ENCODE assay signal across 7 cellular contexts in genomic region chr14:64507376-64508156, GRCh38. TPM values are rescaled to one million over a fixed set of nuclear protein-coding genes. Genes with fewer than 3 reads are reported as not detected.
DNase-seq lines count a peak whose midpoint lies in the region; ATAC-seq, FAIRE-seq and TF ChIP-seq lines count a peak whose summit lies in the region.

No MANE protein-coding gene starts in this region.

- no peak overlapping the region for H3K56ac ChIP-seq in H9 (ENCODE audit: insufficient read length, low read depth, low read length)

- H3K27me3 Mint-ChIP-seq in endodermal cell (ENCODE audit: insufficient read depth): no peaks in the 10 kb centered on the region
- no peaks in the 10 kb centered on the region for H3K27me3 Mint-ChIP-seq in H9 (ENCODE audit: low read depth)

- H3K23me2 ChIP-seq in H9 (ENCODE audit: insufficient read length, low read depth, low read length, poor library complexity, severe bottlenecking): peaks cover 14% of the 10 kb centered on the region

- no peak overlapping the region for H3T11ph ChIP-seq in H9 (ENCODE audit: low read length)

- no peak overlapping the region for H3K18ac ChIP-seq in H9 (ENCODE audit: insufficient read length, low read depth, low read length)

- H3K9me3 Mint-ChIP-seq in endodermal cell (no peaks in the 10 kb centered on the region), H9 (no peaks in the 10 kb centered on the region)

- H3K27me3 ChIP-seq in endodermal cell (ENCODE audit: control insufficient read depth, insufficient read depth, low read length, poor library complexity, severe bottlenecking) (no peaks in the 10 kb centered on the region), H9 (ENCODE audit: insufficient read depth, low read length) (no peaks in the 10 kb centered on the region)

- CTCF ChIA-PET in RWPE1 (lab: Yijun Ruan, JAX): interaction anchor here (0.8 kb wide), 1 partner anchor 78 kb away, joined by 3 read pairs; no protein-coding TSS in a partner anchor

- H2BK5ac ChIP-seq in H9 (ENCODE audit: insufficient read length, low read length): no peak overlapping the region

- no peak overlapping the region for H2BK120ac ChIP-seq in H9 (ENCODE audit: low read depth, low read length, poor library complexity, severe bottlenecking)

- 67 to 83% methylated on average over 1 to 4 of the region's 4 CpGs for WGBS in endodermal cell (ENCODE audit: insufficient coverage in 1 of 2, insufficient read length in 1 of 2), 2 experiments
- no CpG with 5 or more reads among the region's 4 CpGs for WGBS in H9 (ENCODE audit: extremely low coverage, insufficient read length, low lambda C conversion rate)

- H3K23ac ChIP-seq in H9 (ENCODE audit: insufficient read length, low read depth, low read length): no peak overlapping the region

- peaks cover 3% of the 10 kb centered on the region for H3K36me3 ChIP-seq in endodermal cell (ENCODE audit: control insufficient read depth, insufficient read depth, low read length)

- H3K4me2 ChIP-seq in H9 (ENCODE audit: insufficient read depth, insufficient read length, low read length): no peak overlapping the region

- H3K36me3 Mint-ChIP-seq in endodermal cell (ENCODE audit: low read depth): no peaks in the 10 kb centered on the region
- H3K36me3 Mint-ChIP-seq in H9 (ENCODE audit: insufficient read depth in 1 of 3, low read depth in 3 of 3): peaks cover 0 to 7% (median 3%) of the 10 kb centered on the region in 3 experiments; a peak in 3 of 7 replicates

- POLR2A ChIA-PET in RWPE1 (lab: Yijun Ruan, JAX; ENCODE audit: low non-redundant PET): no interaction called here

- no peaks in the 10 kb centered on the region for H3K9me3 ChIP-seq in endodermal cell (ENCODE audit: control insufficient read depth, low read length)
- H3K9me3 ChIP-seq in H9 (ENCODE audit: control insufficient read depth, low read depth, low read length): no peaks in the 10 kb centered on the region

- TF ChIP-seq POLR2A in GM12891 (IDR thresholded peaks at IDR 0.05; ENCODE audit: low read depth, low read length): no peak

- H3K4me3 ChIP-seq in endodermal cell (ENCODE audit: low read length): peak overlapping the region; percentile 93

- H3K79me2 ChIP-seq in H9 (ENCODE audit: insufficient read depth, low read length): peaks cover 34% of the 10 kb centered on the region; the same call in 1 of the 2 replicates

- DNase-seq in GM12891 (ENCODE audit: insufficient read length, low spot score): no peak
- DNase-seq in RWPE1 (ENCODE audit: low spot score): peak; percentile 74
- DNase-seq in endodermal cell: no peak
- peak in 2 of 3 donors; percentile 20 for DNase-seq in stimulated activated CD4-positive, alpha-beta T cell treated with anti-CD3 and anti-CD28 coated beads, Interleukin-12 subunit alpha, Interleukin-12 subunit beta, amount 100 ng/mL, for 48 hours (ENCODE audit: low read depth in 2 of 3, low spot score in 1 of 3)
- no peak for DNase-seq in H9

- H4K8ac ChIP-seq in H9 (replicated peaks; ENCODE audit: insufficient read length, low read depth, low read length): no peak overlapping the region

- H3K27ac Mint-ChIP-seq in endodermal cell: peak overlapping the region; percentile 32
- no peak overlapping the region for H3K27ac Mint-ChIP-seq in H9

- H3K79me1 ChIP-seq in H9 (ENCODE audit: insufficient read depth, low read depth, low read length, poor library complexity, severe bottlenecking): no peaks in the 10 kb centered on the region

- H3K4me3 Mint-ChIP-seq in endodermal cell (peak overlapping the region; percentile 80), H9 (0 out of 5 replicates have a peak overlapping the region, but pooled peaks of 1 of the 2 experiments have one; percentile 16)

- H3K9ac ChIP-seq in endodermal cell (ENCODE audit: extremely low read depth, low read length, poor library complexity, severe bottlenecking) (peak overlapping the region; percentile 19), H9 (ENCODE audit: extremely low read depth, insufficient read length, low read length) (no peak overlapping the region)

- H2AFZ ChIP-seq in H9 (ENCODE audit: low read length): no peak overlapping the region

- H2BK20ac ChIP-seq in H9 (ENCODE audit: low read depth, low read length, poor library complexity, severe bottlenecking): no peak overlapping the region

- peak; percentile 13 for FAIRE-seq in GM12891 (lab: Jason Lieb, UNC)

- H4K5ac ChIP-seq in H9 (ENCODE audit: insufficient read length, low read depth, low read length): no peak overlapping the region

- no peak overlapping the region for H4K91ac ChIP-seq in H9 (ENCODE audit: insufficient read length, low read depth, low read length)

- H3K27ac ChIP-seq in RWPE1 (no peak overlapping the region), endodermal cell (ENCODE audit: low read depth, low read length) (no peak overlapping the region), H9 (ENCODE audit: insufficient read length, low read depth, low read length) (no peak overlapping the region)

- TF ChIP-seq CTCF in RWPE1 (conservative IDR thresholded peaks at IDR 0.05; ENCODE audit: low read depth): no peak
- no peak for TF ChIP-seq CTCF in endodermal cell (conservative IDR thresholded peaks at IDR 0.05)
- no peak for TF ChIP-seq CTCF in H9 (conservative IDR thresholded peaks at IDR 0.05)

- ATAC-seq in GM19455 (IDR thresholded peaks at IDR 0.05; ENCODE audit: unreplicated experiment) (no peak), GM21515 (IDR thresholded peaks at IDR 0.05; ENCODE audit: unreplicated experiment) (no peak)

- H2BK12ac ChIP-seq in H9 (ENCODE audit: insufficient read length, low read depth, low read length): no peak overlapping the region

- H2AK5ac ChIP-seq in H9 (ENCODE audit: insufficient read length, low read length): no peak overlapping the region

- H4K20me1 ChIP-seq in H9 (ENCODE audit: control insufficient read depth, insufficient read depth, insufficient read length): no peaks in the 10 kb centered on the region

- no peak overlapping the region for H3K14ac ChIP-seq in H9 (ENCODE audit: insufficient read depth, low read length)

- H3K4ac ChIP-seq in H9 (ENCODE audit: low read depth, low read length): no peak overlapping the region

- no peak overlapping the region for H2BK15ac ChIP-seq in H9 (ENCODE audit: low read depth, low read length)

- H3K4me1 Mint-ChIP-seq in endodermal cell (peaks cover 57% of the 10 kb centered on the region), H9 (peaks cover 53 to 55% of the 10 kb centered on the region in 2 experiments)

- H3K4me1 ChIP-seq in endodermal cell (ENCODE audit: control insufficient read depth, insufficient read depth, low read length): peaks cover 9% of the 10 kb centered on the region
- no peaks in the 10 kb centered on the region; the same call in 1 of the 2 replicates for H3K4me1 ChIP-seq in H9 (ENCODE audit: insufficient read depth, low read length)

TF ChIP-seq in GM12891, 5 proteins besides CTCF, POLR2A, EP300 and RAD21:
- TF ChIP-seq SPI1 (IDR thresholded peaks at IDR 0.05; ENCODE audit: low read depth, low read length) (no peak), TAF1 (IDR thresholded peaks at IDR 0.05; ENCODE audit: low read depth, low read length) (no peak), POLR2AphosphoS5 (IDR thresholded peaks at IDR 0.05; ENCODE audit: low read depth, low read length) (no peak), POU2F2 (IDR thresholded peaks at IDR 0.05; ENCODE audit: low read depth, low read length) (no peak), PAX5 (IDR thresholded peaks at IDR 0.05; ENCODE audit: insufficient read depth, low read length, severe bottlenecking) (no peak)

RNA-seq across cellular contexts. Expression of gene ZBTB1, which starts 3.0 kb away (rescaled TPM):
- 33.1 TPM for polyA plus RNA-seq in GM12891 (2012; ENCODE audit: low read depth, missing spikeins)
- total RNA-seq in endodermal cell (10 to 100 TPM; 31.0 to 32.4 TPM), H9 (2021) (34.5 and 37.8 TPM in 2 replicates)
- polyA plus RNA-seq in endodermal cell (2013, experiment 1 of 2): 24.3 TPM
- polyA plus RNA-seq in endodermal cell (2013, experiment 2 of 2): 23.0 TPM

RNA-seq across cellular contexts. Expression of gene ZBTB25, which starts 3.9 kb away (rescaled TPM):
- 7.4 TPM for polyA plus RNA-seq in GM12891 (2012; ENCODE audit: low read depth, missing spikeins)
- total RNA-seq in endodermal cell: 10 to 100 TPM; 14.0 to 17.0 TPM
- 9.0 TPM for polyA plus RNA-seq in endodermal cell (2013, experiment 1 of 2)
- polyA plus RNA-seq in endodermal cell (2013, experiment 2 of 2): 8.7 TPM
- 8.2 TPM in 2 replicates for total RNA-seq in H9 (2021)

RNA-seq across cellular contexts. Expression of gene HSPA2, which starts 33.0 kb away (rescaled TPM):
- polyA plus RNA-seq in GM12891 (2012; ENCODE audit: low read depth, missing spikeins): 0.27 TPM
- total RNA-seq in endodermal cell (10 to 100 TPM in 1 of 2 donors, 1 to 10 TPM in 1; 7.9 to 12.9 TPM), H9 (2021) (25.4 and 25.8 TPM in 2 replicates)
- 13.9 TPM for polyA plus RNA-seq in endodermal cell (2013, experiment 1 of 2)
- 12.8 TPM for polyA plus RNA-seq in endodermal cell (2013, experiment 2 of 2)

RNA-seq across cellular contexts. Expression of gene PPP1R36, which starts 42.2 kb away (rescaled TPM):
- polyA plus RNA-seq in GM12891 (2012; ENCODE audit: low read depth, missing spikeins): 0.12 TPM
- total RNA-seq in endodermal cell (1 to 10 TPM in 1 of 2 donors, under 1 TPM in 1; 0.24 to 1.2 TPM), H9 (2021) (0.50 and 0.66 TPM in 2 replicates)
- 0.14 TPM for polyA plus RNA-seq in endodermal cell (2013, experiment 1 of 2)
- 0.58 TPM for polyA plus RNA-seq in endodermal cell (2013, experiment 2 of 2)

RNA-seq across cellular contexts. Expression of gene AKAP5, which starts 42.3 kb away (rescaled TPM):
- polyA plus RNA-seq in GM12891 (2012; ENCODE audit: low read depth, missing spikeins): 2.3 TPM
- total RNA-seq in endodermal cell (1 to 10 TPM; 1.3 to 2.0 TPM), H9 (2021) (2.3 and 2.5 TPM in 2 replicates)
- 0.78 TPM for polyA plus RNA-seq in endodermal cell (2013, experiment 1 of 2)
- 0.95 TPM for polyA plus RNA-seq in endodermal cell (2013, experiment 2 of 2)

Comparison
In these comparisons a context has a peak if more than half of its experiments do, and no peak if none do; other contexts are left out.
1. DNase-seq: peak in RWPE1 (single experiment) and stimulated activated CD4-positive, alpha-beta T cell treated with anti-CD3 and anti-CD28 coated beads, Interleukin-12 subunit alpha, Interleukin-12 subunit beta, amount 100 ng/mL, for 48 hours (2 of 3); none in GM12891 (single experiment), endodermal cell (single experiment) and H9 (single experiment).